In the genomic region with DNA sequence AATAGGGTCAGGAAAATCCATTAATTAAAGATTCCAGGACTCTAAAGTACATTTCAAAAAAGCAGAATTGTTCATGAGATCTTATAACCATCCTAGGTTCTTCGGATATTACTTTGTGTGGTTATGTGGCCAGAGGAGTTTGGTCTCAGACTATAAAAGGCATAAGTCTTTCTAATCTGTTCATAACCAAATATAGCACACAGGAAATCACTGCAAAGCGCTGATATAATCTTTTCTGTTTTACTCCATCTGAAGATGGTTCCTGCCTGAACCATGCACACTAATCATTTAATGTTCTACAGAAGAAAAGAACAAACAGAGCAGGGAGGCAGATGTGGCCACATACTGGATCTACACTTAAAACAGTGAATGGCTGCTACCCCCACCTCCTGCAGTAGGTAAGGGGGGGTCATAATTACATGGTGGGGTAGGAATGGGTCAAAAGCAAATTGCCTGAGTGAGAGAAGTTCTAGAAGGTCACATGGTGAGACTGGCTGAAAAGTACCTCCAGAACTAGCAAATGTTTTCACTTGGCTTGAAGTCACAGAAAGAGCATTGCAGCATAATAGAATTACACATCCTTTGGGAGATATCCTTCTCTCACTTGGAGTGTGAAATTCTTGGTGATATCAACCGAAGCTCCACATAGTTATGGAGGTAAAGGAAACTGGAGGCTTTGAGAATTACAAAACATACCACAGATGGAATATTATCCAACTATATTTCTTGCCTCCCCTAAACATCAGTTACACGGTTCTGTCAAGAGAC, we compare ENCODE assay signal across 13 cellular contexts.
DNase-seq lines count a peak whose midpoint lies in the region; ATAC-seq and TF ChIP-seq lines count a peak whose summit lies in the region.
"Had no signal": no experiment of that assay in that cellular context is flagged by ENCODE, and none has a peak within 500 bp of the region (broad histone marks: within the 10 kb centered on the region; RNA-seq: fewer than 3 reads in every experiment).

No MANE protein-coding gene starts in this region.

- dilution Hi-C loops in mammary epithelial cell (cut with HindIII; ENCODE audit: low sequenced_read_pairs) = loop anchor here (25.0 kb wide), 1 partner anchor 174 kb away; a partner anchor contains a TSS

- 58% methylated on average over 4 of the region's 4 CpGs for WGBS in mammary epithelial cell (ENCODE audit: low coverage, missing lambda C conversion rate)
- WGBS in smooth muscle cell (ENCODE audit: low lambda C conversion rate) = 47% methylated on average over 4 of the region's 4 CpGs

- H3K27me3 ChIP-seq in mammary epithelial cell (ENCODE audit: insufficient read depth, low read length) (no peaks in the 10 kb centered on the region), breast epithelium (no peaks in the 10 kb centered on the region), KMS-11 (ENCODE audit: insufficient read depth, low read depth) (no peaks in the 10 kb centered on the region), smooth muscle cell (ENCODE audit: low read depth) (no peaks in the 10 kb centered on the region)

- H4K20me1 ChIP-seq in mammary epithelial cell (ENCODE audit: insufficient read depth, low read length) (no peaks in the 10 kb centered on the region), KMS-11 (ENCODE audit: insufficient read depth) (no peaks in the 10 kb centered on the region), smooth muscle cell (ENCODE audit: low read depth) (peaks cover 5% of the 10 kb centered on the region)

- no peak for TF ChIP-seq POLR2A in breast epithelium (IDR thresholded peaks at IDR 0.05)

- H3K9ac ChIP-seq in mammary epithelial cell (ENCODE audit: insufficient read depth, low read length) (no peak overlapping the region), KMS-11 (peak overlapping the region; percentile 20; the same call in 1 of the 2 replicates), smooth muscle cell (ENCODE audit: low read depth) (no peak overlapping the region)

- peaks cover 11% of the 10 kb centered on the region for H3K4me1 ChIP-seq in mammary epithelial cell (ENCODE audit: insufficient read depth, low read length)
- no peaks in the 10 kb centered on the region for H3K4me1 ChIP-seq in breast epithelium
- peaks cover 58% of the 10 kb centered on the region for H3K4me1 ChIP-seq in KMS-11 (ENCODE audit: low read depth, poor library complexity, severe bottlenecking)
- no peaks in the 10 kb centered on the region for H3K4me1 ChIP-seq in smooth muscle cell (ENCODE audit: low read depth)
- H3K4me1 ChIP-seq: A549 had no signal

- H3F3A ChIP-seq in smooth muscle cell (ENCODE audit: low read depth) = peaks cover 5% of the 10 kb centered on the region

- peak; percentile 34 for ATAC-seq in HG02763 (IDR thresholded peaks at IDR 0.05; ENCODE audit: unreplicated experiment)
- no peak for ATAC-seq in naive thymus-derived CD8-positive, alpha-beta T cell
- ATAC-seq: A549 had no signal

- H3K4me1 Mint-ChIP-seq in naive thymus-derived CD8-positive, alpha-beta T cell = no peaks in the 10 kb centered on the region
- H3K4me1 Mint-ChIP-seq in progenitor cell of endocrine pancreas (ENCODE audit: low read depth) = no peaks in the 10 kb centered on the region
- H3K4me1 Mint-ChIP-seq: IgD-negative memory B cell had no signal

- no peaks in the 10 kb centered on the region for H3K9me3 ChIP-seq in mammary epithelial cell (replicated peaks; ENCODE audit: insufficient read depth, low read length)
- H3K9me3 ChIP-seq in breast epithelium = no peaks in the 10 kb centered on the region
- H3K9me3 ChIP-seq in smooth muscle cell (replicated peaks; ENCODE audit: low read depth) = no peaks in the 10 kb centered on the region
- H3K9me3 ChIP-seq: A549 had no signal

- no peak overlapping the region for H3K27ac ChIP-seq in mammary epithelial cell (ENCODE audit: insufficient read depth, low read depth, low read length)
- peak overlapping the region in 1 of 2 donors; percentile 33 for H3K27ac ChIP-seq in breast epithelium
- peak overlapping the region; percentile 65 for H3K27ac ChIP-seq in KMS-11
- H3K27ac ChIP-seq in smooth muscle cell (ENCODE audit: low read depth) = peak overlapping the region; percentile 17
- H3K27ac ChIP-seq: A549 had no signal

- no peak overlapping the region for H3K4me3 Mint-ChIP-seq in naive thymus-derived CD8-positive, alpha-beta T cell
- no peak overlapping the region for H3K4me3 Mint-ChIP-seq in progenitor cell of endocrine pancreas (ENCODE audit: low read depth)
- H3K4me3 Mint-ChIP-seq: IgD-negative memory B cell had no signal

- no peak for DNase-seq in mammary epithelial cell
- DNase-seq in breast epithelium (ENCODE audit: low spot score in 2 of 2) = no peak
- DNase-seq in smooth muscle cell (lab: John Stamatoyannopoulos, UW; ENCODE audit: unreplicated experiment) = no peak
- no peak for DNase-seq in stimulated activated naive CD4-positive, alpha-beta T cell (lab: John Stamatoyannopoulos, UW)
- DNase-seq in naive thymus-derived CD8-positive, alpha-beta T cell = no peak
- no peak for DNase-seq in progenitor cell of endocrine pancreas (ENCODE audit: low spot score, unreplicated experiment)
- DNase-seq: central memory CD4-positive, alpha-beta T cell; head of caudate nucleus; OCI-M1 had no signal

- H3K9me3 Mint-ChIP-seq in naive thymus-derived CD8-positive, alpha-beta T cell = peaks cover 0 to 17% (median 0%) of the 10 kb centered on the region in 9 donors
- H3K9me3 Mint-ChIP-seq in progenitor cell of endocrine pancreas (ENCODE audit: low read depth) = no peaks in the 10 kb centered on the region

- intact Hi-C loops in mammary epithelial cell (cut with micrococcal nuclease) (no loop called here), breast epithelium (cut with DNase I; ENCODE audit: low total_unique reads) (no loop called here)

- BruUV-seq in mammary epithelial cell (replicated peaks; lab: Mats Ljungman, UMichigan) = no TSS peak

- peak overlapping the region; percentile 0 for H2AFZ ChIP-seq in mammary epithelial cell (ENCODE audit: low read depth, low read length)
- H2AFZ ChIP-seq in KMS-11 (ENCODE audit: low read depth) = peak overlapping the region; percentile 44; the same call in 1 of the 2 replicates
- no peak overlapping the region for H2AFZ ChIP-seq in smooth muscle cell (ENCODE audit: low read depth)

- POLR2A ChIA-PET in naive thymus-derived CD8-positive, alpha-beta T cell (lab: Charles Lee) = no interaction called here

- no peaks in the 10 kb centered on the region for H3K36me3 Mint-ChIP-seq in naive thymus-derived CD8-positive, alpha-beta T cell
- H3K36me3 Mint-ChIP-seq in progenitor cell of endocrine pancreas (ENCODE audit: insufficient read depth) = no peaks in the 10 kb centered on the region
- H3K36me3 Mint-ChIP-seq: IgD-negative memory B cell had no signal

- H3K79me2 ChIP-seq in mammary epithelial cell (ENCODE audit: insufficient read depth, low read length) = no peaks in the 10 kb centered on the region
- H3K79me2 ChIP-seq in KMS-11 (ENCODE audit: insufficient read depth, low read depth) = no peaks in the 10 kb centered on the region
- H3K79me2 ChIP-seq in smooth muscle cell (ENCODE audit: low read depth) = peaks cover 7% of the 10 kb centered on the region

- H3K4me3 ChIP-seq in mammary epithelial cell (replicated peaks in 1 of 3; ENCODE audit: insufficient read depth in 1 of 3, low read depth in 2 of 3, low read length in 3 of 3) (no peak overlapping the region), breast epithelium (no peak overlapping the region), KMS-11 (IDR thresholded peaks at IDR 0.05; ENCODE audit: insufficient read depth, low read depth, low read length) (no peak overlapping the region), smooth muscle cell (no peak overlapping the region)
- H3K4me3 ChIP-seq: A549 had no signal

- H3K27ac Mint-ChIP-seq in naive thymus-derived CD8-positive, alpha-beta T cell = no peak overlapping the region
- H3K27ac Mint-ChIP-seq in progenitor cell of endocrine pancreas = no peak overlapping the region
- H3K27ac Mint-ChIP-seq: IgD-negative memory B cell had no signal

- H3K36me3 ChIP-seq in mammary epithelial cell (ENCODE audit: insufficient read depth, low read length) (no peaks in the 10 kb centered on the region), breast epithelium (no peaks in the 10 kb centered on the region), KMS-11 (ENCODE audit: insufficient read depth) (no peaks in the 10 kb centered on the region), smooth muscle cell (ENCODE audit: low read depth) (no peaks in the 10 kb centered on the region)

- in situ Hi-C loops in mammary epithelial cell (cut with MboI; ENCODE audit: low sequenced_read_pairs in 2 of 2) = loop anchor here in 1 of 2 donors (25.0 kb wide), 1 partner anchor 174 kb away; a partner anchor contains a TSS

- no peak overlapping the region for H3K4me2 ChIP-seq in mammary epithelial cell (ENCODE audit: insufficient read depth, low read depth, low read length)
- H3K4me2 ChIP-seq in KMS-11 = peak overlapping the region; percentile 69
- H3K4me2 ChIP-seq in smooth muscle cell = peak overlapping the region; percentile 30
- H3K4me2 ChIP-seq: A549 had no signal

- TF ChIP-seq CTCF in mammary epithelial cell (conservative IDR thresholded peaks at IDR 0.05 in 1 of 2, IDR thresholded peaks at IDR 0.05 in 1 of 2; ENCODE audit: extremely low read depth in 1 of 2, insufficient read depth in 1 of 2, low read depth in 1 of 2, low read length in 2 of 2) = no peak
- TF ChIP-seq CTCF in breast epithelium (IDR thresholded peaks at IDR 0.05) = no peak
- TF ChIP-seq CTCF in KMS-11 (conservative IDR thresholded peaks at IDR 0.05; ENCODE audit: low read depth, low read length) = no peak
- no peak for TF ChIP-seq CTCF in smooth muscle cell (IDR thresholded peaks at IDR 0.05; ENCODE audit: borderline replicate concordance, insufficient read depth, poor library complexity, severe bottlenecking)
- no peak for TF ChIP-seq CTCF in progenitor cell of endocrine pancreas (IDR thresholded peaks at IDR 0.05; ENCODE audit: unreplicated experiment)

- CTCF ChIA-PET in mammary epithelial cell (lab: Charles Lee; ENCODE audit: low non-redundant PET) = no interaction called here

- peaks cover 0 to 2% (median 0%) of the 10 kb centered on the region in 5 donors for H3K27me3 Mint-ChIP-seq in naive thymus-derived CD8-positive, alpha-beta T cell
- peaks cover 3% of the 10 kb centered on the region for H3K27me3 Mint-ChIP-seq in progenitor cell of endocrine pancreas
- H3K27me3 Mint-ChIP-seq: IgD-negative memory B cell had no signal
